In the genomic region with DNA sequence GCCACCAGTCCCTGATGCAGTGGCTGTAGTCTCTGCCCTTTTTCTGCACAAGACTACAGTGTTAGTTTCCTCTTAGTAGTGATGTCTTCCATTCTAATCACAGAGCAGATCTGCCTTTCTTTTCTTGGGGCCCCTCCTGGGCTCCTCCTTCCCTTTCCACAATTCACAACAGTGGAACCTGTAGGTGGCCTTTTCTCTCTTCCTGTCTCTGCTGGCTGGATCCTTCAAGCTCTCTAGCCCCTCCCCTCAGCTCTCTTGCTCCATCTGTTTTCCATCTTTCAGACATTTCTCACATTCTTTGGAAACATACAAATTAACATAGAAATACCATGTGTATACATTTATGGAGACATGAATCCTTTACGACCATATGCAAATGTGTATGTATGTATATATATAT, we compare ENCODE assay signal across 13 cellular contexts. TPM values are rescaled to one million over a fixed set of nuclear protein-coding genes. Genes with fewer than 3 reads are reported as not detected.
DNase-seq lines count a peak whose midpoint lies in the region; ATAC-seq and TF ChIP-seq lines count a peak whose summit lies in the region.
"Had no signal": no experiment of that assay in that cellular context is flagged by ENCODE, and none has a peak within 500 bp of the region (broad histone marks: within the 10 kb centered on the region; RNA-seq: fewer than 3 reads in every experiment).

No MANE protein-coding gene starts in this region.

- no peak for TF ChIP-seq CTCF in breast epithelium (IDR thresholded peaks at IDR 0.05)

- H3K4me1 ChIP-seq in breast epithelium (no peaks in the 10 kb centered on the region), iPS-20b (ENCODE audit: insufficient read depth, low read length) (no peaks in the 10 kb centered on the region; the same call in 1 of the 2 replicates), subcutaneous abdominal adipose tissue (ENCODE audit: control insufficient read depth in 5 of 5, insufficient read depth in 5 of 5, low read length in 5 of 5) (peaks cover 0 to 5% (median 0%) of the 10 kb centered on the region in 5 donors)
- H3K4me1 ChIP-seq: A549, gastrocnemius medialis, pancreas had no signal

- DNase-seq in NCI-H2171 treated with DMSO at 0.1 percent for 48 hours (lab: John Stamatoyannopoulos, UW): peak; percentile 36
- DNase-seq in NCI-H2171 (lab: John Stamatoyannopoulos, UW): no peak
- DNase-seq in breast epithelium (ENCODE audit: low spot score in 2 of 2): no peak
- DNase-seq: activated naive CD4-positive, alpha-beta T cell treated with anti-CD3 and anti-CD28 coated beads, Interleukin-2, amount 50 U/mL, for 16 hours; gastrocnemius medialis; Karpas-422 had no signal

- H3K36me3 ChIP-seq in breast epithelium (no peaks in the 10 kb centered on the region), iPS-20b (ENCODE audit: insufficient read depth, low read depth, low read length) (no peaks in the 10 kb centered on the region), subcutaneous abdominal adipose tissue (ENCODE audit: control insufficient read depth in 5 of 5, insufficient read depth in 5 of 5, low read length in 5 of 5) (no peaks in the 10 kb centered on the region)
- H3K36me3 ChIP-seq: gastrocnemius medialis, pancreas had no signal

- ATAC-seq in HG02938 (IDR thresholded peaks at IDR 0.05; ENCODE audit: unreplicated experiment): no peak
- no peak for ATAC-seq in GM18907 (IDR thresholded peaks at IDR 0.05; ENCODE audit: unreplicated experiment)
- no peak for ATAC-seq in GM21619 (IDR thresholded peaks at IDR 0.05; ENCODE audit: unreplicated experiment)

- H3K9me3 ChIP-seq in breast epithelium (no peaks in the 10 kb centered on the region), iPS-20b (ENCODE audit: insufficient read depth, low read depth, low read length) (no peaks in the 10 kb centered on the region), subcutaneous abdominal adipose tissue (ENCODE audit: control insufficient read depth in 5 of 5, low read length in 5 of 5) (no peaks in the 10 kb centered on the region)
- H3K9me3 ChIP-seq: A549, gastrocnemius medialis, pancreas had no signal

- no peak for TF ChIP-seq POLR2A in breast epithelium (IDR thresholded peaks at IDR 0.05)

- H3K4me3 ChIP-seq in breast epithelium (peak overlapping the region; percentile 21 to 62 (median 39)), iPS-20b (ENCODE audit: low read length) (peak overlapping the region; percentile 68; the same call in 1 of the 2 replicates), subcutaneous abdominal adipose tissue (ENCODE audit: low read depth in 1 of 5, low read length in 5 of 5) (peak overlapping the region; percentile 35 to 72 (median 65))
- H3K4me3 ChIP-seq: A549 had no signal

- intact Hi-C loops in breast epithelium (cut with DNase I; ENCODE audit: low total_unique reads): no loop called here

- no peaks in the 10 kb centered on the region for H3K27me3 ChIP-seq in breast epithelium
- no peaks in the 10 kb centered on the region for H3K27me3 ChIP-seq in iPS-20b (ENCODE audit: insufficient read depth, low read length)
- peaks cover 0 to 2% (median 0%) of the 10 kb centered on the region in 5 donors for H3K27me3 ChIP-seq in subcutaneous abdominal adipose tissue (ENCODE audit: control insufficient read depth in 5 of 5, insufficient read depth in 4 of 5, low read length in 5 of 5)
- H3K27me3 ChIP-seq: gastrocnemius medialis, pancreas had no signal

- H3K27ac ChIP-seq in breast epithelium (peak overlapping the region in 1 of 2 donors; percentile 63), iPS-20b (ENCODE audit: low read length) (peak overlapping the region; percentile 70), subcutaneous abdominal adipose tissue (ENCODE audit: low read depth, low read length) (no peak overlapping the region)
- H3K27ac ChIP-seq: A549, gastrocnemius medialis, pancreas had no signal

- peak overlapping the region; percentile 71; the same call in 1 of the 2 replicates for H3K9ac ChIP-seq in iPS-20b (ENCODE audit: low read depth, low read length)
- peak overlapping the region in 1 of 5 donors; percentile 43 for H3K9ac ChIP-seq in subcutaneous abdominal adipose tissue (ENCODE audit: low read length in 5 of 5)

RNA-seq across cellular contexts. Expression of gene SPIN2A, which starts 0.3 kb away (rescaled TPM):
- 1 to 10 TPM in 1 of 3 donors, under 1 TPM in 2; 0.32 to 1.3 (median 0.73) TPM for total RNA-seq in breast epithelium
- total RNA-seq: gastrocnemius medialis had no signal

RNA-seq across cellular contexts. Expression of gene SPIN2B, which starts 16.1 kb away (rescaled TPM):
- 10 to 100 TPM in 2 of 3 donors, 1 to 10 TPM in 1; 7.3 to 10.8 (median 10.6) TPM for total RNA-seq in breast epithelium
